8 cellular contexts compared by ENCODE assay signal in genomic region chr9:116589392-116590354, GRCh38.
DNase-seq lines count a peak whose midpoint lies in the region; ATAC-seq and TF ChIP-seq lines count a peak whose summit lies in the region.

No MANE protein-coding gene starts in this region.

- DNase-seq in AG20443 (ENCODE audit: low spot score) (peak; percentile 62), MM.1S (peak; percentile 69), astrocyte of the cerebellum (ENCODE audit: low read depth) (no peak), NCI-H2227 treated with DMSO at 0.1 percent for 48 hours (lab: John Stamatoyannopoulos, UW) (no peak), NCI-H1105 treated with DMSO at 0.1 percent for 48 hours (lab: John Stamatoyannopoulos, UW) (no peak)
- DNase-seq in effector memory CD8-positive, alpha-beta T cell, result no peak

- in situ Hi-C loops in astrocyte of the cerebellum (cut with HindIII; ENCODE audit: low sequenced_read_pairs), result no loop called here

- H2AFZ ChIP-seq in MM.1S (ENCODE audit: low read length), result no peak overlapping the region

- no peaks in the 10 kb centered on the region for H3K36me3 ChIP-seq in MM.1S (replicated peaks; ENCODE audit: insufficient read depth, low read length)

- no peak overlapping the region for H3K27ac Mint-ChIP-seq in nephron
- H3K27ac Mint-ChIP-seq in effector memory CD8-positive, alpha-beta T cell, result no peak overlapping the region

- no peak overlapping the region for H3K4me2 ChIP-seq in MM.1S (ENCODE audit: low read depth, low read length)

- H4K20me1 ChIP-seq in MM.1S (ENCODE audit: insufficient read depth, low read length), result no peaks in the 10 kb centered on the region

- no peaks in the 10 kb centered on the region for H3K4me1 ChIP-seq in MM.1S (ENCODE audit: low read length)

- H3K27ac ChIP-seq in MM.1S (ENCODE audit: low read length), result no peak overlapping the region

- peak; percentile 55 for ATAC-seq in GM18499 (IDR thresholded peaks at IDR 0.05; ENCODE audit: insufficient read depth, unreplicated experiment)
- ATAC-seq in effector memory CD8-positive, alpha-beta T cell (replicated peaks), result no peak

- H3K9me2 ChIP-seq in MM.1S (replicated peaks; ENCODE audit: insufficient read depth, low read length), result no peaks in the 10 kb centered on the region

- peak; percentile 85 for TF ChIP-seq CTCF in MM.1S (IDR thresholded peaks at IDR 0.05; ENCODE audit: low read length)
- peak; percentile 45 for TF ChIP-seq CTCF in astrocyte of the cerebellum (IDR thresholded peaks at IDR 0.05; ENCODE audit: low read depth, low read length, missing control alignments)
- peak in 2 of 3 experiments; percentile 30 to 35 for TF ChIP-seq CTCF in nephron (IDR thresholded peaks at IDR 0.05; ENCODE audit: unreplicated experiment in 3 of 3)

- H3K4me3 ChIP-seq in MM.1S (ENCODE audit: low read length), result no peak overlapping the region
- H3K4me3 ChIP-seq in astrocyte of the cerebellum (ENCODE audit: low read depth, low read length), result no peak overlapping the region

- no peaks in the 10 kb centered on the region for H3K79me2 ChIP-seq in MM.1S (ENCODE audit: low read length)

- no peak overlapping the region for H3K4me3 Mint-ChIP-seq in nephron
- H3K4me3 Mint-ChIP-seq in effector memory CD8-positive, alpha-beta T cell, result no peak overlapping the region

- H3K9me3 ChIP-seq in MM.1S (replicated peaks; ENCODE audit: insufficient read depth, low read length), result no peaks in the 10 kb centered on the region

- no peak overlapping the region for H3K9ac ChIP-seq in MM.1S (ENCODE audit: low read length)

- peaks cover 23% of the 10 kb centered on the region for H3K36me3 Mint-ChIP-seq in nephron (ENCODE audit: low read depth)
- no peaks in the 10 kb centered on the region for H3K36me3 Mint-ChIP-seq in effector memory CD8-positive, alpha-beta T cell (ENCODE audit: insufficient read depth)

- H3K27me3 ChIP-seq in MM.1S (replicated peaks; ENCODE audit: insufficient read depth, low read length), result no peaks in the 10 kb centered on the region

- H3K9me3 Mint-ChIP-seq in nephron, result peaks cover 25% of the 10 kb centered on the region
- H3K9me3 Mint-ChIP-seq in effector memory CD8-positive, alpha-beta T cell, result peaks cover 0 to 2% of the 10 kb centered on the region in 2 donors

- no peaks in the 10 kb centered on the region for H3K27me3 Mint-ChIP-seq in nephron (ENCODE audit: low read depth)
- no peaks in the 10 kb centered on the region for H3K27me3 Mint-ChIP-seq in effector memory CD8-positive, alpha-beta T cell

- no peaks in the 10 kb centered on the region for H3F3A ChIP-seq in MM.1S (ENCODE audit: insufficient read depth, low read length)

- H3K4me1 Mint-ChIP-seq in nephron, result no peaks in the 10 kb centered on the region
- no peaks in the 10 kb centered on the region for H3K4me1 Mint-ChIP-seq in effector memory CD8-positive, alpha-beta T cell (ENCODE audit: low read depth in 2 of 2)

Comparison
In these comparisons a context has a peak if more than half of its experiments do, and no peak if none do; other contexts are left out.
1. DNase-seq: peak in AG20443 (single experiment) and MM.1S (single experiment); none in astrocyte of the cerebellum (single experiment), NCI-H2227 treated with DMSO at 0.1 percent for 48 hours (single experiment), effector memory CD8-positive, alpha-beta T cell (0 of 3) and NCI-H1105 treated with DMSO at 0.1 percent for 48 hours (single experiment).
2. CTCF ChIP-seq: peak in every context shown above with its lines; median percentile 85 in MM.1S; 45 in astrocyte of the cerebellum; 32 in nephron.